39 cellular contexts compared by ENCODE assay signal in the genomic region with DNA sequence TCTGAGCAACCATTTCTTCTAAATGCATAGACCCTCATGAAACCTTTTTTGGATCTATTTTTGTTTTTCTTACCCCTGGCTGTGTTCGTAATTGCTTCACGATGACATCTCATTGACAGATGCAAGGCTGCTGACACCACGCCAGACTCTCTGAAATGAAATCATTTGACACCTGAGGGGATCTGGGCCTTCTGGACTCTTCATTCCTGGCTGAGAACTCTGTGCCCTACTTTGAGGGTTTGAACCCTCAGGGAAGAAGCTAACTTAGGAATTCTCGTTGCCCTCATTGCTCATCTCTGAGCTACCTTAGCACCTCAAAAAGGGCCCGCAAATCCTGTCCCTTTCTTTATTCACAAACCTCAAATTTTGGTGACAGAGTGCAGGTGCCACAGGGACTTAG.
"Had no signal": no experiment of that assay in that cellular context is flagged by ENCODE, and none has a peak within 500 bp of the region (broad histone marks: within the 10 kb centered on the region; RNA-seq: fewer than 3 reads in every experiment).

No MANE protein-coding gene starts in this region.

- H3K27me3 ChIP-seq: adrenal gland, body of pancreas, breast epithelium, colonic mucosa, MG63, Peyer's patch, SJSA1 had no signal

- H3K4me1 Mint-ChIP-seq: activated CD4-positive, alpha-beta T cell treated with anti-CD3 and anti-CD28 coated beads for 36 hours; activated CD4-positive, alpha-beta T cell treated with anti-CD3 and anti-CD28 coated beads, Interleukin-2, amount 10 ng/mL, durations not matched to agents 7 days and 5 days had no signal

- H3K27ac Mint-ChIP-seq: activated CD4-positive, alpha-beta T cell treated with anti-CD3 and anti-CD28 coated beads for 36 hours; activated CD4-positive, alpha-beta T cell treated with anti-CD3 and anti-CD28 coated beads, Interleukin-2, amount 10 ng/mL, durations not matched to agents 7 days and 5 days; activated CD8-positive, alpha-beta T cell treated with anti-CD3 and anti-CD28 coated beads, Interleukin-2, amount 10 ng/mL, durations not matched to agents 7 days and 5 days; activated naive CD4-positive, alpha-beta T cell treated with anti-CD3 and anti-CD28 coated beads for 36 hours; activated naive CD4-positive, alpha-beta T cell treated with anti-CD3 and anti-CD28 coated beads, Interleukin-2, amount 50 U/mL, for 72 hours; activated T-helper 1 cell treated with anti-CD3 and anti-CD28 coated beads, Interleukin-12 subunit alpha, Interleukin-12 subunit beta, Interleukin-2, Interleukin-4 antibody, amounts not matched to agents 30 ng/mL and 10 ng/mL and 1 ng/mL, durations not matched to agents 14 hours and 24 hours and 36 hours; T-helper 1 cell treated with Interleukin-12 subunit alpha and Interleukin-12 subunit beta and Interleukin-4 antibody, amounts not matched to agents 30 μg/mL and 1 μg/mL, for 36 hours; T-helper 2 cell treated with Interferon-gamma antibody and Interleukin-4, amounts not matched to agents 5 μg/mL and 100 μg/mL, for 36 hours had no signal

- H3K4me3 Mint-ChIP-seq: activated CD4-positive, alpha-beta T cell treated with anti-CD3 and anti-CD28 coated beads for 36 hours; activated CD4-positive, alpha-beta T cell treated with anti-CD3 and anti-CD28 coated beads, Interleukin-2, amount 10 ng/mL, durations not matched to agents 7 days and 5 days; activated CD8-positive, alpha-beta T cell treated with anti-CD3 and anti-CD28 coated beads, Interleukin-2, amount 10 ng/mL, durations not matched to agents 7 days and 5 days; activated naive CD4-positive, alpha-beta T cell treated with anti-CD3 and anti-CD28 coated beads for 36 hours; activated T-cell treated with anti-CD3 and anti-CD28 coated beads, Interleukin-2, amount 50 U/mL, for 4 hours; activated T-helper 1 cell treated with anti-CD3 and anti-CD28 coated beads, Interleukin-12 subunit alpha, Interleukin-12 subunit beta, Interleukin-2, Interleukin-4 antibody, amounts not matched to agents 30 ng/mL and 10 ng/mL and 1 ng/mL, durations not matched to agents 14 hours and 24 hours and 36 hours; T-helper 1 cell treated with Interleukin-12 subunit alpha and Interleukin-12 subunit beta and Interleukin-4 antibody, amounts not matched to agents 30 μg/mL and 1 μg/mL, for 36 hours; T-helper 2 cell treated with Interferon-gamma antibody and Interleukin-4, amounts not matched to agents 5 μg/mL and 100 μg/mL, for 36 hours had no signal

- H3K9me3 Mint-ChIP-seq: activated CD4-positive, alpha-beta T cell treated with anti-CD3 and anti-CD28 coated beads, Interleukin-2, amount 10 ng/mL, durations not matched to agents 7 days and 5 days; activated naive CD4-positive, alpha-beta T cell treated with anti-CD3 and anti-CD28 coated beads for 36 hours; activated naive CD4-positive, alpha-beta T cell treated with anti-CD3 and anti-CD28 coated beads, Interleukin-2, amount 50 U/mL, for 72 hours; activated T-cell treated with anti-CD3 and anti-CD28 coated beads, Interleukin-2, amount 50 U/mL, for 4 hours; activated T-helper 1 cell treated with anti-CD3 and anti-CD28 coated beads, Interleukin-12 subunit alpha, Interleukin-12 subunit beta, Interleukin-2, Interleukin-4 antibody, amounts not matched to agents 30 ng/mL and 10 ng/mL and 1 ng/mL, durations not matched to agents 14 hours and 24 hours and 36 hours; T-helper 1 cell treated with Interleukin-12 subunit alpha and Interleukin-12 subunit beta and Interleukin-4 antibody, amounts not matched to agents 30 μg/mL and 1 μg/mL, for 36 hours; T-helper 2 cell treated with Interferon-gamma antibody and Interleukin-4, amounts not matched to agents 5 μg/mL and 100 μg/mL, for 36 hours had no signal

- H3K4me2 ChIP-seq: SK-N-SH had no signal

- H3K4me1 ChIP-seq: adrenal gland, body of pancreas, breast epithelium, colonic mucosa, Peyer's patch, SJSA1 had no signal

- FAIRE-seq: astrocyte, TTC549 had no signal

- DNase-seq: activated CD4-positive, alpha-beta T cell treated with anti-CD3 and anti-CD28 coated beads for 36 hours; activated CD4-positive, alpha-beta T cell treated with anti-CD3 and anti-CD28 coated beads, Interleukin-2, amount 10 ng/mL, durations not matched to agents 7 days and 5 days; activated CD4-positive, alpha-beta T cell treated with anti-CD3 and anti-CD28 coated beads, Interleukin-2, amount 50 U/mL, for 48 hours; activated CD8-positive, alpha-beta memory T cell treated with anti-CD3 and anti-CD28 coated beads, Interleukin-2, amount 50 U/mL, for 4 hours; activated CD8-positive, alpha-beta T cell treated with anti-CD3 and anti-CD28 coated beads, Interleukin-2, amount 10 ng/mL, durations not matched to agents 7 days and 5 days; activated gamma-delta T cell treated with Interleukin-2 at 50 U/mL for 16 hours; activated naive CD4-positive, alpha-beta T cell treated with anti-CD3 and anti-CD28 coated beads for 36 hours; activated T-cell treated with anti-CD3 and anti-CD28 coated beads for 4 hours; activated T-cell treated with anti-CD3 and anti-CD28 coated beads, Interleukin-2, amount 50 U/mL, for 4 hours; adrenal gland; body of pancreas; colonic mucosa; Kasumi-1; MG63; MV-4-11; NCI-H1092; NCI-H146; NCI-H187; NCI-H2029 treated with DMSO at 0.1 percent for 48 hours; NCI-H2107; NCI-H226; NCI-H510A; NCI-H526 treated with DMSO at 0.1 percent for 48 hours; NCI-H82; NK-92 treated with Interleukin-12 subunit alpha and Interleukin-12 subunit beta, amount 100 ng/mL, for 24 hours; PC-3; Peyer's patch; RPMI8226; SHP77 treated with DMSO at 0.1 percent for 48 hours; SK-N-SH had no signal

- H3K9ac ChIP-seq: SK-N-SH had no signal

- H3K36me3 ChIP-seq: adrenal gland, breast epithelium, colonic mucosa, MG63, Peyer's patch, SJSA1 had no signal

- ATAC-seq: activated CD4-positive, alpha-beta T cell treated with anti-CD3 and anti-CD28 coated beads for 36 hours; activated CD4-positive, CD25-positive, alpha-beta regulatory T cell treated with anti-CD3 and anti-CD28 coated beads, Interleukin-2, amount 50 U/mL, for 24 hours; activated CD8-positive, alpha-beta T cell treated with anti-CD3 and anti-CD28 coated beads, Interleukin-2, amount 10 ng/mL, durations not matched to agents 7 days and 5 days; activated naive CD4-positive, alpha-beta T cell treated with anti-CD3 and anti-CD28 coated beads, Interleukin-2, amount 50 U/mL, for 72 hours; activated T-cell treated with anti-CD3 and anti-CD28 coated beads, Interleukin-2, amount 50 U/mL, for 4 hours; body of pancreas; PC-3 had no signal

- H3K27ac ChIP-seq: adrenal gland, body of pancreas, breast epithelium, colonic mucosa, Peyer's patch, SJSA1 had no signal

- H3K9me3 ChIP-seq: adrenal gland, body of pancreas, breast epithelium, colonic mucosa, MG63, Peyer's patch, SJSA1, SK-N-SH had no signal

- H3K4me3 ChIP-seq: adrenal gland, body of pancreas, breast epithelium, colonic mucosa, MG63, Peyer's patch, SJSA1 had no signal

- H3K36me3 Mint-ChIP-seq: activated naive CD4-positive, alpha-beta T cell treated with anti-CD3 and anti-CD28 coated beads, Interleukin-2, amount 50 U/mL, for 72 hours had no signal
